Comparison of ENCODE assay signal across 28 cellular contexts in the genomic region with DNA sequence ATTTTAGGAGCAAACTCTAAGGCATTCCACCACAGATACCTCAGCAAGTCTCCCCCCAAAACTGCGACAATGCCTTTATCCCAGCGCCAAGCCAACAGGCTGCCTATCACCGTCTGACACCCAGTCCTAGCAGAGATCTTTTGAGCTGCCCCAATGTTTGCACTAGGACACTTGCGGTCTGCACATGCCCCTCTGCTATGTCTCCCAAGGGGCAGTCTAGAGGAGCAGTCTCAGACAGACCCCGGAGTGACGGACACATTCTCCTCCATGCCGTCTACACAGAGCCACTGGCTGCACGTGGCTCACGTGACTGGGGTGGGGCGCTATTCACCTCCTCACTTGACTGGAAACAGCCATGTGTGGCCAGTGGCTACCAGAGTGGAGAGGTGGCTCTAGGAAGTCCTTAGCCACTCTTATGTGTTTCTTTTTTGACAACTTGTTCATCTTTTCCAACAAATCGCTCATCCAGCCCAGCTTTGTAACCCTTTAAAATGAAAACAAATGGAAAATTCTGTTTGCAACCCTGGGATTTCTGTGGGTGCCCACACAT. TPM values are rescaled to one million over a fixed set of nuclear protein-coding genes. Genes with fewer than 3 reads are reported as not detected.
DNase-seq lines count a peak whose midpoint lies in the region; ATAC-seq and TF ChIP-seq lines count a peak whose summit lies in the region.
"Had no signal": no experiment of that assay in that cellular context is flagged by ENCODE, and none has a peak within 500 bp of the region (broad histone marks: within the 10 kb centered on the region; RNA-seq: fewer than 3 reads in every experiment).

No MANE protein-coding gene starts in this region.

- no peak for DNase-seq in activated CD4-positive, alpha-beta T cell treated with anti-CD3 and anti-CD28 coated beads, Interleukin-2, amount 10 ng/mL, durations not matched to agents 24 days and 14 days
- DNase-seq in activated CD4-positive, alpha-beta T cell treated with anti-CD3 and anti-CD28 coated beads, Interleukin-2, amount 50 U/mL, for 4 hours = no peak
- DNase-seq in CD4-positive, CD25-positive, alpha-beta regulatory T cell = no peak
- DNase-seq in RWPE1 (ENCODE audit: low spot score) = no peak
- DNase-seq in glutamatergic neuron = no peak
- DNase-seq in osteoblast (ENCODE audit: insufficient read length, low spot score, missing footprints) = no peak
- DNase-seq: 8988T; activated CD4-positive, CD25-positive, alpha-beta regulatory T cell; activated T-cell treated with anti-CD3 and anti-CD28 coated beads, Interleukin-2, amount 50 U/mL, for 1 hour; amygdala; foreskin keratinocyte; heart right ventricle; mesendoderm; NCI-H1048; NCI-H1694; NCI-H524 treated with DMSO at 0.1 percent for 48 hours; nucleus accumbens; SJCRH30; stomach; T-cell; thyroid gland had no signal

- peaks cover 100% of the 10 kb centered on the region for H3K79me2 ChIP-seq in osteoblast (ENCODE audit: insufficient read depth, low read length)

- intact Hi-C loops in activated CD4-positive, alpha-beta T cell treated with anti-CD3 and anti-CD28 coated beads, Interleukin-2, amount 10 ng/mL, durations not matched to agents 24 days and 14 days (cut with micrococcal nuclease) = no loop called here

- H2AFZ ChIP-seq in osteoblast (ENCODE audit: low read length) = no peak overlapping the region

- peaks cover 87% of the 10 kb centered on the region for H3K36me3 ChIP-seq in CD4-positive, CD25-positive, alpha-beta regulatory T cell (ENCODE audit: control insufficient read depth, insufficient read depth, low read length)
- peaks cover 75% of the 10 kb centered on the region for H3K36me3 ChIP-seq in osteoblast (ENCODE audit: insufficient read depth, low read length)

- TF ChIP-seq CTCF in RWPE1 (conservative IDR thresholded peaks at IDR 0.05; ENCODE audit: low read depth) = no peak
- no peak for TF ChIP-seq CTCF in glutamatergic neuron (IDR thresholded peaks at IDR 0.05; ENCODE audit: partially characterized antibody, unreplicated experiment)
- TF ChIP-seq CTCF in osteoblast (IDR thresholded peaks at IDR 0.05; ENCODE audit: extremely low read depth, low read depth, low read length) = no peak

- no peaks in the 10 kb centered on the region for H3K9me3 ChIP-seq in CD4-positive, CD25-positive, alpha-beta regulatory T cell (ENCODE audit: control insufficient read depth in 2 of 2, low read length in 2 of 2)
- H3K9me3 ChIP-seq in osteoblast (ENCODE audit: low read depth, low read length) = no peaks in the 10 kb centered on the region
- H3K9me3 ChIP-seq: esophagus muscularis mucosa, heart right ventricle, SJCRH30, stomach, thyroid gland had no signal

- H4K20me1 ChIP-seq in osteoblast (ENCODE audit: insufficient read depth, low read length) = peaks cover 79% of the 10 kb centered on the region

- H3K4me3 ChIP-seq in CD4-positive, CD25-positive, alpha-beta regulatory T cell (ENCODE audit: low read depth, low read length) = no peak overlapping the region
- H3K4me3 ChIP-seq in osteoblast (ENCODE audit: insufficient read depth, low read length) = no peak overlapping the region
- H3K4me3 ChIP-seq: coronary artery, esophagus muscularis mucosa, heart right ventricle, SJCRH30, stomach, thyroid gland had no signal

- H3K4me1 Mint-ChIP-seq in activated CD4-positive, alpha-beta T cell treated with anti-CD3 and anti-CD28 coated beads, Interleukin-2, amount 10 ng/mL, durations not matched to agents 24 days and 14 days = peaks cover 18% of the 10 kb centered on the region
- H3K4me1 Mint-ChIP-seq in CD4-positive, CD25-positive, alpha-beta regulatory T cell = peaks cover 13 to 53% (median 24%) of the 10 kb centered on the region in 4 donors
- peaks cover 37% of the 10 kb centered on the region for H3K4me1 Mint-ChIP-seq in glutamatergic neuron (ENCODE audit: low read depth, unreplicated experiment)

- H3K27ac ChIP-seq in CD4-positive, CD25-positive, alpha-beta regulatory T cell (ENCODE audit: insufficient read depth, low read length, poor library complexity, severe bottlenecking) = no peak overlapping the region
- H3K27ac ChIP-seq in RWPE1 (peak overlapping the region; percentile 55; the same call in 1 of the 2 replicates), osteoblast (ENCODE audit: low read depth, low read length) (no peak overlapping the region)
- H3K27ac ChIP-seq: coronary artery, esophagus muscularis mucosa, foreskin keratinocyte, heart right ventricle, SJCRH30, stomach, thyroid gland had no signal

- no peak overlapping the region for H3K4me3 Mint-ChIP-seq in activated CD4-positive, alpha-beta T cell treated with anti-CD3 and anti-CD28 coated beads, Interleukin-2, amount 10 ng/mL, durations not matched to agents 24 days and 14 days
- peak overlapping the region in 1 of 4 donors; percentile 31 for H3K4me3 Mint-ChIP-seq in CD4-positive, CD25-positive, alpha-beta regulatory T cell
- H3K4me3 Mint-ChIP-seq in glutamatergic neuron (ENCODE audit: unreplicated experiment) = no peak overlapping the region
- H3K4me3 Mint-ChIP-seq: CD14-positive monocyte, T-cell had no signal

- CTCF ChIA-PET in RWPE1 (lab: Yijun Ruan, JAX) = interaction anchor here (0.6 to 2.4 kb wide), 2 partner anchors 11 to 567 kb away, joined by 3 to 9 read pairs; no protein-coding TSS in a partner anchor

- H3K4me1 ChIP-seq in CD4-positive, CD25-positive, alpha-beta regulatory T cell (ENCODE audit: control insufficient read depth, insufficient read depth, low read length, poor library complexity, severe bottlenecking) = peaks cover 16% of the 10 kb centered on the region
- H3K4me1 ChIP-seq in osteoblast (ENCODE audit: insufficient read depth, low read length) = peaks cover 16% of the 10 kb centered on the region
- H3K4me1 ChIP-seq: foreskin keratinocyte had no signal

- H3K4me2 ChIP-seq in osteoblast (ENCODE audit: insufficient read depth, low read length) = no peak overlapping the region

- H3K36me3 Mint-ChIP-seq in activated CD4-positive, alpha-beta T cell treated with anti-CD3 and anti-CD28 coated beads, Interleukin-2, amount 10 ng/mL, durations not matched to agents 24 days and 14 days (ENCODE audit: low read depth) = peaks cover 64% of the 10 kb centered on the region
- peaks cover 45% of the 10 kb centered on the region for H3K36me3 Mint-ChIP-seq in CD4-positive, CD25-positive, alpha-beta regulatory T cell
- peaks cover 2% of the 10 kb centered on the region for H3K36me3 Mint-ChIP-seq in glutamatergic neuron (ENCODE audit: unreplicated experiment)

- H3K27ac Mint-ChIP-seq in activated CD4-positive, alpha-beta T cell treated with anti-CD3 and anti-CD28 coated beads, Interleukin-2, amount 10 ng/mL, durations not matched to agents 24 days and 14 days = peak overlapping the region; percentile 45
- peak overlapping the region in 2 of 3 donors; percentile 7 to 48 for H3K27ac Mint-ChIP-seq in CD4-positive, CD25-positive, alpha-beta regulatory T cell
- H3K27ac Mint-ChIP-seq in glutamatergic neuron (ENCODE audit: unreplicated experiment) = peak overlapping the region; percentile 40
- H3K27ac Mint-ChIP-seq: T-cell had no signal

- H3K9me3 Mint-ChIP-seq in activated CD4-positive, alpha-beta T cell treated with anti-CD3 and anti-CD28 coated beads, Interleukin-2, amount 10 ng/mL, durations not matched to agents 24 days and 14 days = no peaks in the 10 kb centered on the region
- H3K9me3 Mint-ChIP-seq in CD4-positive, CD25-positive, alpha-beta regulatory T cell = peaks cover 0 to under 1% (median 0%) of the 10 kb centered on the region in 7 donors
- H3K9me3 Mint-ChIP-seq in glutamatergic neuron (ENCODE audit: unreplicated experiment) = peaks cover 5% of the 10 kb centered on the region
- H3K9me3 Mint-ChIP-seq: CD14-positive monocyte, T-cell had no signal

- H3K27me3 ChIP-seq in CD4-positive, CD25-positive, alpha-beta regulatory T cell (ENCODE audit: control insufficient read depth, insufficient read depth, low read length) = no peaks in the 10 kb centered on the region
- H3K27me3 ChIP-seq in osteoblast (ENCODE audit: insufficient read depth, low read length) = no peaks in the 10 kb centered on the region
- H3K27me3 ChIP-seq: esophagus muscularis mucosa, foreskin keratinocyte, heart right ventricle, SJCRH30, stomach, thyroid gland had no signal

- no peaks in the 10 kb centered on the region for H3K27me3 Mint-ChIP-seq in activated CD4-positive, alpha-beta T cell treated with anti-CD3 and anti-CD28 coated beads, Interleukin-2, amount 10 ng/mL, durations not matched to agents 24 days and 14 days
- no peaks in the 10 kb centered on the region for H3K27me3 Mint-ChIP-seq in CD4-positive, CD25-positive, alpha-beta regulatory T cell
- peaks cover 6% of the 10 kb centered on the region for H3K27me3 Mint-ChIP-seq in glutamatergic neuron (ENCODE audit: unreplicated experiment)
- H3K27me3 Mint-ChIP-seq: T-cell had no signal

- ATAC-seq in CD4-positive, CD25-positive, alpha-beta regulatory T cell (ENCODE audit: low read depth in 2 of 2) = no peak
- no peak for ATAC-seq in activated CD4-positive, CD25-positive, alpha-beta regulatory T cell treated with anti-CD3 and anti-CD28 coated beads, Interleukin-2, amount 50 U/mL, for 24 hours
- ATAC-seq in GM21825 (IDR thresholded peaks at IDR 0.05; ENCODE audit: unreplicated experiment) = no peak
- ATAC-seq: foreskin keratinocyte, heart right ventricle, Panc1, T-cell had no signal

- POLR2A ChIA-PET in RWPE1 (lab: Yijun Ruan, JAX; ENCODE audit: low non-redundant PET) = no interaction called here

RNA-seq across cellular contexts. Expression of a gene that starts 16.0 kb away (rescaled TPM):
- 58.5 and 61.2 TPM in 2 replicates for total RNA-seq in activated CD4-positive, alpha-beta T cell treated with anti-CD3 and anti-CD28 coated beads, Interleukin-2, amount 10 ng/mL, durations not matched to agents 24 days and 14 days
- total RNA-seq in CD4-positive, CD25-positive, alpha-beta regulatory T cell = 80.8 TPM
- polyA plus RNA-seq in CD4-positive, CD25-positive, alpha-beta regulatory T cell = 10 to 100 TPM; 30.9 to 47.8 (median 38.2) TPM
- 77.8 TPM for total RNA-seq in glutamatergic neuron (ENCODE audit: unreplicated experiment)
- 44.8 and 46.3 TPM in 2 replicates for total RNA-seq in osteoblast

RNA-seq across cellular contexts. Expression of a gene that starts 27.7 kb away (rescaled TPM):
- 50.0 and 58.0 TPM in 2 replicates for total RNA-seq in activated CD4-positive, alpha-beta T cell treated with anti-CD3 and anti-CD28 coated beads, Interleukin-2, amount 10 ng/mL, durations not matched to agents 24 days and 14 days
- total RNA-seq in CD4-positive, CD25-positive, alpha-beta regulatory T cell = 31.9 TPM
- polyA plus RNA-seq in CD4-positive, CD25-positive, alpha-beta regulatory T cell = 10 to 100 TPM; 15.5 to 19.9 (median 17.0) TPM
- total RNA-seq in glutamatergic neuron (ENCODE audit: unreplicated experiment) (57.8 TPM), osteoblast (34.4 and 37.1 TPM in 2 replicates)

RNA-seq across cellular contexts. Expression of a gene that starts 42.2 kb away (rescaled TPM):
- 13.0 and 14.0 TPM in 2 replicates for total RNA-seq in activated CD4-positive, alpha-beta T cell treated with anti-CD3 and anti-CD28 coated beads, Interleukin-2, amount 10 ng/mL, durations not matched to agents 24 days and 14 days
- total RNA-seq in CD4-positive, CD25-positive, alpha-beta regulatory T cell = 4.1 TPM
- polyA plus RNA-seq in CD4-positive, CD25-positive, alpha-beta regulatory T cell = under 1 TPM in 3 of 4 donors, not detected in 1; 0.06 to 0.34 (median 0.32) TPM
- total RNA-seq in glutamatergic neuron (ENCODE audit: unreplicated experiment) (1.8 TPM), osteoblast (5.6 and 6.5 TPM in 2 replicates)
- total RNA-seq: myocyte had no signal

RNA-seq across cellular contexts. Expression of a gene that starts 48.7 kb away (rescaled TPM):
- 5.8 and 6.2 TPM in 2 replicates for total RNA-seq in activated CD4-positive, alpha-beta T cell treated with anti-CD3 and anti-CD28 coated beads, Interleukin-2, amount 10 ng/mL, durations not matched to agents 24 days and 14 days
- 3.8 TPM for total RNA-seq in CD4-positive, CD25-positive, alpha-beta regulatory T cell
- 1 to 10 TPM in 2 of 4 donors, under 1 TPM in 2; 0.53 to 1.2 (median 1.1) TPM for polyA plus RNA-seq in CD4-positive, CD25-positive, alpha-beta regulatory T cell
- total RNA-seq in glutamatergic neuron (ENCODE audit: unreplicated experiment) = 12.6 TPM
- 13.0 TPM in 2 replicates for total RNA-seq in osteoblast
